Comparison of ENCODE assay signal across 11 cellular contexts in genomic region chr5:139492700-139493192, GRCh38. TPM values are rescaled to one million over a fixed set of nuclear protein-coding genes. Genes with fewer than 3 reads are reported as not detected.
DNase-seq lines count a peak whose midpoint lies in the region; ATAC-seq and TF ChIP-seq lines count a peak whose summit lies in the region.
"Had no signal": no experiment of that assay in that cellular context is flagged by ENCODE, and none has a peak within 500 bp of the region (broad histone marks: within the 10 kb centered on the region; RNA-seq: fewer than 3 reads in every experiment).

No MANE protein-coding gene starts in this region.

- POLR2A ChIA-PET in activated CD8-positive, alpha-beta T cell treated with anti-CD3 and anti-CD28 coated beads, Interleukin-2, amount 10 ng/mL, durations not matched to agents 7 days and 5 days (lab: Charles Lee), result interaction anchor here (0.6 to 1.8 kb wide), 2 partner anchors 11 kb away, joined by 4 read pairs; partner anchors contain the start of gene STING1
- POLR2A ChIA-PET in activated CD8-positive, alpha-beta T cell treated with anti-CD3 and anti-CD28 coated beads for 36 hours (lab: Charles Lee), result interaction anchor here (0.7 kb wide), 1 partner anchor 25 kb away, joined by 3 read pairs; no protein-coding TSS in a partner anchor

- H3K27me3 ChIP-seq in SJSA1 (replicated peaks), result no peaks in the 10 kb centered on the region
- H3K27me3 ChIP-seq in cardiac muscle cell, result no peaks in the 10 kb centered on the region
- no peaks in the 10 kb centered on the region for H3K27me3 ChIP-seq in spleen (replicated peaks in 1 of 7)

- peak overlapping the region; percentile 14; the same call in 1 of the 2 replicates for H3K27ac ChIP-seq in SJSA1
- peak overlapping the region; percentile 90 for H3K27ac ChIP-seq in cardiac muscle cell
- peak overlapping the region in 5 of 8 donors; percentile 13 to 47 (median 17) for H3K27ac ChIP-seq in spleen

- no peaks in the 10 kb centered on the region for H3K9me3 Mint-ChIP-seq in activated CD8-positive, alpha-beta T cell treated with anti-CD3 and anti-CD28 coated beads, Interleukin-2, amount 10 ng/mL, durations not matched to agents 7 days and 5 days (ENCODE audit: insufficient read depth)
- H3K9me3 Mint-ChIP-seq in activated CD8-positive, alpha-beta T cell treated with anti-CD3 and anti-CD28 coated beads for 36 hours, result no peaks in the 10 kb centered on the region

- no peak overlapping the region for H3K4me3 ChIP-seq in SJSA1
- H3K4me3 ChIP-seq in cardiac muscle cell, result no peak overlapping the region
- H3K4me3 ChIP-seq in spleen, result no peak overlapping the region

- H3K4me1 ChIP-seq in SJSA1 (replicated peaks) (peaks cover 37% of the 10 kb centered on the region), cardiac muscle cell (ENCODE audit: low read depth) (peaks cover 24% of the 10 kb centered on the region), spleen (peaks cover 0 to 35% (median 9%) of the 10 kb centered on the region in 6 donors)

- no peak for ATAC-seq in activated CD8-positive, alpha-beta T cell treated with anti-CD3 and anti-CD28 coated beads, Interleukin-2, amount 10 ng/mL, durations not matched to agents 7 days and 5 days
- no peak for ATAC-seq in activated CD8-positive, alpha-beta T cell treated with anti-CD3 and anti-CD28 coated beads for 36 hours

- H3K27ac Mint-ChIP-seq in activated CD8-positive, alpha-beta T cell treated with anti-CD3 and anti-CD28 coated beads, Interleukin-2, amount 10 ng/mL, durations not matched to agents 7 days and 5 days, result peak overlapping the region; percentile 20
- H3K27ac Mint-ChIP-seq in activated CD8-positive, alpha-beta T cell treated with anti-CD3 and anti-CD28 coated beads for 36 hours, result no peak overlapping the region

- CTCF ChIA-PET in activated CD8-positive, alpha-beta T cell treated with anti-CD3 and anti-CD28 coated beads, Interleukin-2, amount 10 ng/mL, durations not matched to agents 7 days and 5 days (lab: Charles Lee), result interaction anchor here (0.9 to 4.3 kb wide), 3 partner anchors 10 to 72 kb away, joined by 5 to 14 read pairs (median 5); partner anchors contain the start of gene STING1
- CTCF ChIA-PET in activated CD8-positive, alpha-beta T cell treated with anti-CD3 and anti-CD28 coated beads for 36 hours (lab: Charles Lee), result interaction anchor here (1.3 kb wide), 1 partner anchor 19 kb away, joined by 5 read pairs; no protein-coding TSS in a partner anchor

- DNase-seq in activated CD8-positive, alpha-beta T cell treated with anti-CD3 and anti-CD28 coated beads, Interleukin-2, amount 10 ng/mL, durations not matched to agents 7 days and 5 days, result no peak
- no peak for DNase-seq in activated CD8-positive, alpha-beta T cell treated with anti-CD3 and anti-CD28 coated beads for 36 hours
- DNase-seq in SJSA1 (ENCODE audit: low read depth in 1 of 2, low spot score in 2 of 2), result peak in 1 of 2 experiments; percentile 69
- peak; percentile 44 to 50 for DNase-seq in cardiac muscle cell (ENCODE audit: low read depth in 1 of 2, low spot score in 1 of 2)
- DNase-seq in spleen, result peak; percentile 40
- DNase-seq in HK-2 (ENCODE audit: unreplicated experiment), result no peak
- DNase-seq in putamen (ENCODE audit: low spot score), result no peak
- no peak for DNase-seq in NOMO-1 treated with DMSO at 0.1 percent for 48 hours (lab: John Stamatoyannopoulos, UW; ENCODE audit: unreplicated experiment)
- DNase-seq: activated CD4-positive, CD25-positive, alpha-beta regulatory T cell; NCI-H526 had no signal

- H3K36me3 ChIP-seq in SJSA1, result no peaks in the 10 kb centered on the region
- H3K36me3 ChIP-seq in cardiac muscle cell, result no peaks in the 10 kb centered on the region
- no peaks in the 10 kb centered on the region for H3K36me3 ChIP-seq in spleen

- no peak overlapping the region for H3K4me3 Mint-ChIP-seq in activated CD8-positive, alpha-beta T cell treated with anti-CD3 and anti-CD28 coated beads, Interleukin-2, amount 10 ng/mL, durations not matched to agents 7 days and 5 days
- no peak overlapping the region for H3K4me3 Mint-ChIP-seq in activated CD8-positive, alpha-beta T cell treated with anti-CD3 and anti-CD28 coated beads for 36 hours

- H3K36me3 Mint-ChIP-seq in activated CD8-positive, alpha-beta T cell treated with anti-CD3 and anti-CD28 coated beads, Interleukin-2, amount 10 ng/mL, durations not matched to agents 7 days and 5 days (ENCODE audit: low read depth), result no peaks in the 10 kb centered on the region
- no peaks in the 10 kb centered on the region for H3K36me3 Mint-ChIP-seq in activated CD8-positive, alpha-beta T cell treated with anti-CD3 and anti-CD28 coated beads for 36 hours (ENCODE audit: low read depth)

- 26 to 31% (median 30%) methylated on average over 6 of the region's 6 CpGs for WGBS in spleen, 5 donors

- TF ChIP-seq CTCF in activated CD8-positive, alpha-beta T cell treated with anti-CD3 and anti-CD28 coated beads for 36 hours (IDR thresholded peaks at IDR 0.05), result no peak
- TF ChIP-seq CTCF in cardiac muscle cell (IDR thresholded peaks at IDR 0.05; ENCODE audit: low read depth, low read length) (no peak), spleen (IDR thresholded peaks at IDR 0.05 in 8 of 11, conservative IDR thresholded peaks at IDR 0.05 in 3 of 11) (no peak)

- H3K27me3 Mint-ChIP-seq in activated CD8-positive, alpha-beta T cell treated with anti-CD3 and anti-CD28 coated beads, Interleukin-2, amount 10 ng/mL, durations not matched to agents 7 days and 5 days (ENCODE audit: low read depth), result peaks cover 2% of the 10 kb centered on the region
- H3K27me3 Mint-ChIP-seq in activated CD8-positive, alpha-beta T cell treated with anti-CD3 and anti-CD28 coated beads for 36 hours, result no peaks in the 10 kb centered on the region

- no peak for TF ChIP-seq POLR2A in spleen (IDR thresholded peaks at IDR 0.05)

- peaks cover 28% of the 10 kb centered on the region for H3K4me1 Mint-ChIP-seq in activated CD8-positive, alpha-beta T cell treated with anti-CD3 and anti-CD28 coated beads, Interleukin-2, amount 10 ng/mL, durations not matched to agents 7 days and 5 days (ENCODE audit: low read depth)
- H3K4me1 Mint-ChIP-seq in activated CD8-positive, alpha-beta T cell treated with anti-CD3 and anti-CD28 coated beads for 36 hours (ENCODE audit: low read depth), result peaks cover 24% of the 10 kb centered on the region

- no peaks in the 10 kb centered on the region for H3K9me3 ChIP-seq in SJSA1 (replicated peaks)
- no peaks in the 10 kb centered on the region for H3K9me3 ChIP-seq in cardiac muscle cell (ENCODE audit: low read depth)
- no peaks in the 10 kb centered on the region for H3K9me3 ChIP-seq in spleen

- intact Hi-C loops in activated CD8-positive, alpha-beta T cell treated with anti-CD3 and anti-CD28 coated beads for 36 hours (cut with micrococcal nuclease), result no loop called here
- intact Hi-C loops in spleen (cut with DNase I; ENCODE audit: low total_unique reads), result no loop called here

RNA-seq across cellular contexts. Expression of gene STING1, which starts 10.2 kb away (rescaled TPM):
- total RNA-seq in activated CD8-positive, alpha-beta T cell treated with anti-CD3 and anti-CD28 coated beads, Interleukin-2, amount 10 ng/mL, durations not matched to agents 7 days and 5 days, result 10 to 100 TPM; 64.9 to 67.4 TPM
- 10 to 100 TPM; 43.7 to 46.3 TPM for total RNA-seq in activated CD8-positive, alpha-beta T cell treated with anti-CD3 and anti-CD28 coated beads for 36 hours
- 46.6 and 49.2 TPM in 2 replicates for total RNA-seq in SJSA1 (2014; rRNA removed; shearing (Covaris generic))
- total RNA-seq in cardiac muscle cell (58.1 and 79.2 TPM in 2 replicates), spleen (100 to 1,000 TPM in 6 of 7 donors, 10 to 100 TPM in 1; 99.7 to 166 (median 130) TPM)
- polyA plus RNA-seq in cardiac muscle cell (59.9 and 69.0 TPM in 2 replicates), spleen (10 to 100 TPM; 24.2 to 49.8 (median 43.6) TPM)

RNA-seq across cellular contexts. Expression of gene SMIM33, which starts 21.9 kb away (rescaled TPM):
- total RNA-seq in activated CD8-positive, alpha-beta T cell treated with anti-CD3 and anti-CD28 coated beads, Interleukin-2, amount 10 ng/mL, durations not matched to agents 7 days and 5 days, result under 1 TPM; 0.32 to 0.65 TPM
- total RNA-seq in activated CD8-positive, alpha-beta T cell treated with anti-CD3 and anti-CD28 coated beads for 36 hours, result under 1 TPM in 1 of 2 experiments, not detected in 1; 0.16 TPM
- not detected in 2 replicates for total RNA-seq in SJSA1 (2014; rRNA removed; shearing (Covaris generic))
- total RNA-seq in cardiac muscle cell (not detected in 2 replicates), spleen (under 1 TPM in 1 of 7 donors, not detected in 6; 0.24 TPM)
- polyA plus RNA-seq in cardiac muscle cell (0.10 TPM in 1 of 2 replicates, not detected in the other), spleen (under 1 TPM in 1 of 3 donors, not detected in 2; 0.03 TPM)

RNA-seq across cellular contexts. Expression of gene ECSCR, which starts 30.2 kb away (rescaled TPM):
- total RNA-seq in activated CD8-positive, alpha-beta T cell treated with anti-CD3 and anti-CD28 coated beads, Interleukin-2, amount 10 ng/mL, durations not matched to agents 7 days and 5 days, result not detected
- total RNA-seq in activated CD8-positive, alpha-beta T cell treated with anti-CD3 and anti-CD28 coated beads for 36 hours, result under 1 TPM in 1 of 2 experiments, not detected in 1; 0.25 TPM
- 0.53 and 1.2 TPM in 2 replicates for total RNA-seq in SJSA1 (2014; rRNA removed; shearing (Covaris generic))
- not detected in 2 replicates for total RNA-seq in cardiac muscle cell
- polyA plus RNA-seq in cardiac muscle cell, result 0.97 and 1.5 TPM in 2 replicates
- 10 to 100 TPM; 11.3 to 52.3 (median 20.8) TPM for total RNA-seq in spleen
- 10 to 100 TPM; 14.1 to 18.4 (median 17.7) TPM for polyA plus RNA-seq in spleen
- total RNA-seq: HT-29 had no signal

RNA-seq across cellular contexts. Expression of gene DNAJC18, which starts 53.4 kb away (rescaled TPM):
- 1 to 10 TPM; 3.7 to 5.4 TPM for total RNA-seq in activated CD8-positive, alpha-beta T cell treated with anti-CD3 and anti-CD28 coated beads, Interleukin-2, amount 10 ng/mL, durations not matched to agents 7 days and 5 days
- 10 to 100 TPM; 24.9 to 27.5 TPM for total RNA-seq in activated CD8-positive, alpha-beta T cell treated with anti-CD3 and anti-CD28 coated beads for 36 hours
- 4.7 and 12.1 TPM in 2 replicates for total RNA-seq in SJSA1 (2014; rRNA removed; shearing (Covaris generic))
- 10.0 and 10.1 TPM in 2 replicates for total RNA-seq in cardiac muscle cell
- polyA plus RNA-seq in cardiac muscle cell, result 17.4 and 37.2 TPM in 2 replicates
- total RNA-seq in spleen, result 10 to 100 TPM in 1 of 7 donors, 1 to 10 TPM in 6; 4.0 to 10.8 (median 7.8) TPM
- 1 to 10 TPM; 1.3 to 7.1 (median 4.5) TPM for polyA plus RNA-seq in spleen

Comparison
In these comparisons a context has a peak if more than half of its experiments do, and no peak if none do; other contexts are left out.
1. DNase-seq: peak in cardiac muscle cell (2 of 2) and spleen (single experiment); none in activated CD8-positive, alpha-beta T cell treated with anti-CD3 and anti-CD28 coated beads, Interleukin-2, amount 10 ng/mL, durations not matched to agents 7 days and 5 days (single experiment), activated CD8-positive, alpha-beta T cell treated with anti-CD3 and anti-CD28 coated beads for 36 hours (single experiment), HK-2 (single experiment), putamen (single experiment) and NOMO-1 treated with DMSO at 0.1 percent for 48 hours (single experiment).
2. H3K27ac ChIP-seq: peak in every context shown above with its lines; median percentile 90 in cardiac muscle cell; 17 in spleen; 14 in SJSA1.